Comparison of ENCODE assay signal across 15 cellular contexts in genomic region chr2:160097329-160097728, GRCh38. TPM values are rescaled to one million over a fixed set of nuclear protein-coding genes. Genes with fewer than 3 reads are reported as not detected.
DNase-seq lines count a peak whose midpoint lies in the region; ATAC-seq and TF ChIP-seq lines count a peak whose summit lies in the region.
"Had no signal": no experiment of that assay in that cellular context is flagged by ENCODE, and none has a peak within 500 bp of the region (broad histone marks: within the 10 kb centered on the region; RNA-seq: fewer than 3 reads in every experiment).

No MANE protein-coding gene starts in this region.

- peaks cover 21% of the 10 kb centered on the region for H3K4me1 ChIP-seq in SJSA1 (replicated peaks)
- H3K4me1 ChIP-seq in mesenchymal stem cell (ENCODE audit: control insufficient read depth, insufficient read depth, low read depth, low read length) = no peaks in the 10 kb centered on the region
- no peaks in the 10 kb centered on the region for H3K4me1 ChIP-seq in left lung
- H3K4me1 ChIP-seq in Caco-2 = no peaks in the 10 kb centered on the region
- H3K4me1 ChIP-seq: A549, BE2C had no signal

- H3K14ac ChIP-seq in mesenchymal stem cell (ENCODE audit: low read length in 2 of 2) = no peak overlapping the region

- POLR2A ChIA-PET in Caco-2 (lab: Charles Lee) = no interaction called here

- no peak overlapping the region for H2BK12ac ChIP-seq in mesenchymal stem cell (ENCODE audit: low read length in 2 of 2)

- no peak overlapping the region for H2AK5ac ChIP-seq in mesenchymal stem cell (ENCODE audit: low read length, severe bottlenecking)

- no peaks in the 10 kb centered on the region for H3K36me3 Mint-ChIP-seq in Caco-2 (ENCODE audit: insufficient read depth, unreplicated experiment)
- H3K36me3 Mint-ChIP-seq: CD8-positive, alpha-beta T cell had no signal

- H3K27me3 ChIP-seq in SJSA1 (replicated peaks) (no peaks in the 10 kb centered on the region), mesenchymal stem cell (ENCODE audit: control insufficient read depth in 1 of 2, insufficient read depth in 1 of 2, low read length in 2 of 2) (no peaks in the 10 kb centered on the region), left lung (no peaks in the 10 kb centered on the region), Caco-2 (replicated peaks; ENCODE audit: control insufficient read depth, insufficient read depth, low read length) (no peaks in the 10 kb centered on the region)
- H3K27me3 ChIP-seq: BE2C had no signal

- H2BK5ac ChIP-seq in mesenchymal stem cell (ENCODE audit: low read depth, low read length, poor library complexity, severe bottlenecking) = no peak overlapping the region

- intact Hi-C loops in left lung (cut with DNase I) (no loop called here), Caco-2 (cut with micrococcal nuclease; ENCODE audit: unreplicated experiment) (no loop called here)

- H3K9ac ChIP-seq in mesenchymal stem cell (ENCODE audit: low read length) = no peak overlapping the region

- H3K27ac ChIP-seq in SJSA1 (peak overlapping the region; percentile 56), mesenchymal stem cell (ENCODE audit: low read length, poor library complexity, severe bottlenecking) (no peak overlapping the region), left lung (no peak overlapping the region)
- H3K27ac ChIP-seq: A549, C4-2B had no signal

- no peak overlapping the region for H2BK120ac ChIP-seq in mesenchymal stem cell (ENCODE audit: low read depth, low read length)

- H3K4me1 Mint-ChIP-seq in Caco-2 (ENCODE audit: low read depth, unreplicated experiment) = no peaks in the 10 kb centered on the region

- H3K27ac Mint-ChIP-seq in Caco-2 (ENCODE audit: unreplicated experiment) = no peak overlapping the region
- H3K27ac Mint-ChIP-seq: CD8-positive, alpha-beta T cell; HFFc6 had no signal

- no TSS peak for BruUV-seq in Caco-2 (replicated peaks; lab: Mats Ljungman, UMichigan)

- CTCF ChIA-PET in Caco-2 (lab: Charles Lee) = no interaction called here

- H2BK15ac ChIP-seq in mesenchymal stem cell (ENCODE audit: low read depth, poor library complexity, severe bottlenecking) = no peak overlapping the region

- no peak overlapping the region for H3K4ac ChIP-seq in mesenchymal stem cell (ENCODE audit: low read depth in 1 of 2, low read length in 2 of 2)

- H3K4me2 ChIP-seq in mesenchymal stem cell (ENCODE audit: low read length, poor library complexity, severe bottlenecking) = no peak overlapping the region
- H3K4me2 ChIP-seq: A549 had no signal

- no peak overlapping the region for H2AFZ ChIP-seq in mesenchymal stem cell (ENCODE audit: low read depth, low read length)

- H3K27me3 Mint-ChIP-seq in Caco-2 (ENCODE audit: insufficient read depth, unreplicated experiment) = no peaks in the 10 kb centered on the region

- H3K4me3 ChIP-seq in SJSA1 = no peak overlapping the region
- H3K4me3 ChIP-seq in mesenchymal stem cell (ENCODE audit: insufficient read depth in 1 of 2, low read depth in 1 of 2, low read length in 2 of 2) = no peak overlapping the region
- H3K4me3 ChIP-seq in left lung = no peak overlapping the region
- no peak overlapping the region for H3K4me3 ChIP-seq in Caco-2 (ENCODE audit: low read depth, low read length)
- H3K4me3 ChIP-seq: A549 had no signal

- no peak overlapping the region for H3K23ac ChIP-seq in mesenchymal stem cell (ENCODE audit: low read length in 2 of 2)

- H3K36me3 ChIP-seq in SJSA1 = no peaks in the 10 kb centered on the region
- no peaks in the 10 kb centered on the region for H3K36me3 ChIP-seq in mesenchymal stem cell (ENCODE audit: control insufficient read depth in 1 of 2, insufficient read depth in 2 of 2, low read depth in 1 of 2, low read length in 2 of 2)
- H3K36me3 ChIP-seq in left lung = no peaks in the 10 kb centered on the region
- no peaks in the 10 kb centered on the region for H3K36me3 ChIP-seq in Caco-2 (ENCODE audit: control insufficient read depth, insufficient read depth, low read length)
- H3K36me3 ChIP-seq: BE2C had no signal

- H3K4me3 Mint-ChIP-seq in Caco-2 (ENCODE audit: unreplicated experiment) = no peak overlapping the region
- H3K4me3 Mint-ChIP-seq: CD8-positive, alpha-beta T cell; HFFc6 had no signal

- peaks cover 24% of the 10 kb centered on the region for H3K9me3 Mint-ChIP-seq in Caco-2 (ENCODE audit: unreplicated experiment)

- no peaks in the 10 kb centered on the region for H3K79me1 ChIP-seq in mesenchymal stem cell (replicated peaks; ENCODE audit: low read length, poor library complexity, severe bottlenecking)

- TF ChIP-seq CTCF in left lung (IDR thresholded peaks at IDR 0.05) (no peak), Caco-2 (IDR thresholded peaks at IDR 0.05; ENCODE audit: insufficient read depth in 1 of 2, low read depth in 1 of 2, low read length in 1 of 2, severe bottlenecking in 1 of 2, unreplicated experiment in 1 of 2) (no peak)

- WGBS in mesenchymal stem cell = 100% methylated on average over 1 of the region's 1 CpG

- H4K8ac ChIP-seq in mesenchymal stem cell (ENCODE audit: low read length) = no peak overlapping the region

- peak; percentile 61 for DNase-seq in M059J (ENCODE audit: low read depth)
- peak in 1 of 2 experiments; percentile 34 for DNase-seq in SJSA1 (ENCODE audit: low read depth in 1 of 2, low spot score in 2 of 2)
- DNase-seq in mesenchymal stem cell = peak; percentile 18
- no peak for DNase-seq in left lung
- DNase-seq in Caco-2 = no peak
- DNase-seq in activated CD4-positive, alpha-beta T cell treated with anti-CD3 and anti-CD28 coated beads, Interleukin-2, amount 50 U/mL, for 48 hours = no peak
- DNase-seq: BE2C; CD8-positive, alpha-beta T cell; COR-L47; DND-41; HCEC 1CT; HFFc6 had no signal

- no peak for ATAC-seq in left lung
- ATAC-seq: A549; CD8-positive, alpha-beta T cell; HepG2 had no signal

- no peak overlapping the region for H3K18ac ChIP-seq in mesenchymal stem cell (ENCODE audit: low read depth in 1 of 2, low read length in 2 of 2)

- H3K9me3 ChIP-seq in SJSA1 (replicated peaks) (no peaks in the 10 kb centered on the region), mesenchymal stem cell (ENCODE audit: control insufficient read depth, low read length) (peaks cover 4% of the 10 kb centered on the region), left lung (peaks cover 0 to 13% of the 10 kb centered on the region in 2 donors), Caco-2 (peaks cover 8% of the 10 kb centered on the region; the same call in 1 of the 2 replicates)
- H3K9me3 ChIP-seq: BE2C had no signal

- no peak overlapping the region for H4K91ac ChIP-seq in mesenchymal stem cell (ENCODE audit: low read length)

RNA-seq across cellular contexts. Expression of gene PLA2R1, which starts 34.9 kb away (rescaled TPM):
- 0.66 and 1.8 TPM in 2 replicates for total RNA-seq in M059J (2014; rRNA removed; shearing (Covaris generic))
- total RNA-seq in SJSA1 (2014; rRNA removed; shearing (Covaris generic)) = 1.9 and 2.3 TPM in 2 replicates
- polyA plus RNA-seq in mesenchymal stem cell (2013, experiment 1 of 2) = 6.5 TPM
- polyA plus RNA-seq in mesenchymal stem cell (2013, experiment 2 of 2) = 6.1 TPM
- total RNA-seq in left lung = 1 to 10 TPM; 4.1 to 5.5 TPM
- total RNA-seq in Caco-2 (2022) = 0.26 and 0.39 TPM in 2 replicates
- total RNA-seq: CD8-positive, alpha-beta T cell; HepG2 had no signal
- polyA plus RNA-seq: HepG2 had no signal

Comparison
In these comparisons a context has a peak if more than half of its experiments do, and no peak if none do; other contexts are left out.
1. DNase-seq: peak in M059J (single experiment) and mesenchymal stem cell (single experiment); none in left lung (0 of 2), Caco-2 (0 of 2) and activated CD4-positive, alpha-beta T cell treated with anti-CD3 and anti-CD28 coated beads, Interleukin-2, amount 50 U/mL, for 48 hours (0 of 2).